Comparison of ENCODE assay signal across 3 cellular contexts in the genomic region with DNA sequence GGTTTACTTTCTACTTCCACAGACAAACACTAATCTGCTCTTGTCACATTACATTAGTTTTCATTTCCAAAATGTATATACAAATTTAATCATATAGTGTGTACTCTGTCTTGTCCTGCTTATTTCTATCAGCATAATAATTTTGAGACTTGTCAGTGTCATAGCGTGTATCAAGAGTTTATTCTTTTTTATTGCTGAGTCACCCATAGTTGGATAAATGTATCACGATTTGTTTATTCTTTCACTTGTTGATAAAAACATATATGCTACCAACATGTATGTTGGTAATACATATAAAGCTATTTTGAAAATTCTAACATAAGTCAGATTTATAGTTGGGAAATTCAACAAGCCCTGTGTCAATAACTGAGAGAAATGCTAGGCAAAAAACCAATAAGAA.
TF ChIP-seq lines count a peak whose summit lies in the region.

No MANE protein-coding gene starts in this region.

TF ChIP-seq in A549, 52 proteins besides CTCF, POLR2A, EP300 and RAD21:
- TF ChIP-seq POLR2AphosphoS2 (conservative IDR thresholded peaks at IDR 0.05; ENCODE audit: low read length) = no peak
- peak; percentile 67 for TF ChIP-seq NFE2L2 (conservative IDR thresholded peaks at IDR 0.05; ENCODE audit: low read length)
- no peak for TF ChIP-seq HEYL (CRISPR knock-in tag; IDR thresholded peaks at IDR 0.05)
- TF ChIP-seq, protein P1, sequence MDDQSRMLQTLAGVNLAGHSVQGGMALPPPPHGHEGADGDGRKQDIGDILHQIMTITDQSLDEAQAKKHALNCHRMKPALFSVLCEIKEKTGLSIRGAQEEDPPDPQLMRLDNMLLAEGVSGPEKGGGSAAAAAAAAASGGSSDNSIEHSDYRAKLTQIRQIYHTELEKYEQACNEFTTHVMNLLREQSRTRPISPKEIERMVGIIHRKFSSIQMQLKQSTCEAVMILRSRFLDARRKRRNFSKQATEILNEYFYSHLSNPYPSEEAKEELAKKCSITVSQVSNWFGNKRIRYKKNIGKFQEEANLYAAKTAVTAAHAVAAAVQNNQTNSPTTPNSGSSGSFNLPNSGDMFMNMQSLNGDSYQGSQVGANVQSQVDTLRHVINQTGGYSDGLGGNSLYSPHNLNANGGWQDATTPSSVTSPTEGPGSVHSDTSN (IDR thresholded peaks at IDR 0.05) = no peak
- no peak for TF ChIP-seq NR3C1 (IDR thresholded peaks at IDR 0.05)
- no peak for TF ChIP-seq PHF8 (IDR thresholded peaks at IDR 0.05; ENCODE audit: borderline replicate concordance, low read depth)
- TF ChIP-seq EHMT2 (IDR thresholded peaks at IDR 0.05; ENCODE audit: low read depth) = no peak
- TF ChIP-seq ESRRA (IDR thresholded peaks at IDR 0.05; ENCODE audit: borderline replicate concordance, low read length) = no peak
- no peak for TF ChIP-seq HES2 (IDR thresholded peaks at IDR 0.05)
- no peak for TF ChIP-seq CHD4 (IDR thresholded peaks at IDR 0.05; ENCODE audit: borderline replicate concordance)
- TF ChIP-seq MAFK (IDR thresholded peaks at IDR 0.05; ENCODE audit: partially characterized antibody) = peak; percentile 66
- no peak for TF ChIP-seq ZFP36 (IDR thresholded peaks at IDR 0.05; ENCODE audit: borderline replicate concordance, partially characterized antibody)
- TF ChIP-seq JUN (IDR thresholded peaks at IDR 0.05) = no peak
- no peak for TF ChIP-seq SREBF2 (IDR thresholded peaks at IDR 0.05)
- TF ChIP-seq NPAS2 (CRISPR knock-in tag; IDR thresholded peaks at IDR 0.05; ENCODE audit: borderline replicate concordance) = no peak

TF ChIP-seq in HCT116, 20 proteins besides CTCF, POLR2A, EP300 and RAD21:
- TF ChIP-seq ELF1 (IDR thresholded peaks at IDR 0.05; ENCODE audit: borderline replicate concordance, low read depth) = no peak
- no peak for TF ChIP-seq EGR1 (IDR thresholded peaks at IDR 0.05; ENCODE audit: low read depth)
- no peak for TF ChIP-seq ZNF274 (IDR thresholded peaks at IDR 0.05; ENCODE audit: low read depth, low read length)
- TF ChIP-seq SP1 (IDR thresholded peaks at IDR 0.05; ENCODE audit: low read depth) = no peak
- no peak for TF ChIP-seq ZFX (IDR thresholded peaks at IDR 0.05)
- TF ChIP-seq CBX3 (IDR thresholded peaks at IDR 0.05; ENCODE audit: low read depth) = no peak
- no peak for TF ChIP-seq REST (IDR thresholded peaks at IDR 0.05; ENCODE audit: low read depth)
- no peak for TF ChIP-seq SIN3A (IDR thresholded peaks at IDR 0.05; ENCODE audit: low read depth)
- TF ChIP-seq JUND (IDR thresholded peaks at IDR 0.05) = no peak
- no peak for TF ChIP-seq SRF (IDR thresholded peaks at IDR 0.05; ENCODE audit: low read depth)
- TF ChIP-seq, protein P2, sequence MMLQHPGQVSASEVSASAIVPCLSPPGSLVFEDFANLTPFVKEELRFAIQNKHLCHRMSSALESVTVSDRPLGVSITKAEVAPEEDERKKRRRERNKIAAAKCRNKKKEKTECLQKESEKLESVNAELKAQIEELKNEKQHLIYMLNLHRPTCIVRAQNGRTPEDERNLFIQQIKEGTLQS (IDR thresholded peaks at IDR 0.05) = no peak
- no peak for TF ChIP-seq EZH2 (IDR thresholded peaks at IDR 0.05)
- no peak for TF ChIP-seq CEBPB (IDR thresholded peaks at IDR 0.05; ENCODE audit: low read depth)
- TF ChIP-seq EZH2phosphoT487 (IDR thresholded peaks at IDR 0.05; ENCODE audit: borderline replicate concordance) = no peak
- TF ChIP-seq, protein P3, sequence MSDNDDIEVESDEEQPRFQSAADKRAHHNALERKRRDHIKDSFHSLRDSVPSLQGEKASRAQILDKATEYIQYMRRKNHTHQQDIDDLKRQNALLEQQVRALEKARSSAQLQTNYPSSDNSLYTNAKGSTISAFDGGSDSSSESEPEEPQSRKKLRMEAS (IDR thresholded peaks at IDR 0.05) = no peak
- TF ChIP-seq ZBTB33 (IDR thresholded peaks at IDR 0.05; ENCODE audit: extremely low read depth, insufficient replicate concordance, low read length) = no peak
- TF ChIP-seq TCF7L2 (IDR thresholded peaks at IDR 0.05; ENCODE audit: borderline replicate concordance, extremely low read depth, insufficient read depth, insufficient read length) = no peak

TF ChIP-seq in K562, 482 proteins besides CTCF, POLR2A, EP300 and RAD21:
- no peak for TF ChIP-seq JUND (IDR thresholded peaks at IDR 0.05; ENCODE audit: borderline replicate concordance, low read depth, low read length)
- no peak for TF ChIP-seq JUND (tag; IDR thresholded peaks at IDR 0.05; ENCODE audit: borderline replicate concordance, low read depth, low read length)
- peak; percentile 28; the same call in 1 of the 2 replicates for TF ChIP-seq MAFG (tag; conservative IDR thresholded peaks at IDR 0.05)
- peak; percentile 34; the same call in 1 of the 2 replicates for TF ChIP-seq MAFF (IDR thresholded peaks at IDR 0.05; ENCODE audit: low read length)
- no peak for TF ChIP-seq TEAD2 (tag; IDR thresholded peaks at IDR 0.05)
